23 cellular contexts compared by ENCODE assay signal in genomic region chr21:35599164-35599563, GRCh38.
"Had no signal": no experiment of that assay in that cellular context is flagged by ENCODE, and none has a peak within 500 bp of the region (broad histone marks: within the 10 kb centered on the region; RNA-seq: fewer than 3 reads in every experiment).

No MANE protein-coding gene starts in this region.

- H3K4me3 ChIP-seq: K562, SJSA1, SK-N-MC had no signal

- H3K4me1 ChIP-seq: SJSA1 had no signal

- DNase-seq: Kasumi-1, MM.1S, NCI-H1092 treated with DMSO at 0.1 percent for 48 hours, NCI-H1436, NCI-H1694 treated with DMSO at 0.1 percent for 48 hours, NCI-H2029, NCI-H2081 treated with DMSO at 0.1 percent for 48 hours, NCI-H2171, NCI-H226, NCI-H446 treated with DMSO at 0.1 percent for 48 hours, NCI-H510A treated with DMSO at 0.1 percent for 48 hours, NCI-H82, Right ventricle myocardium superior, RPMI8226, SIG-M5, T-helper 1 cell had no signal

- H3K36me3 ChIP-seq: SJSA1 had no signal

- H3K27ac ChIP-seq: HL-60, KMS-11, SJSA1, SK-N-MC had no signal

- ATAC-seq: K562 had no signal

- H3K9me3 ChIP-seq: SJSA1 had no signal

- FAIRE-seq: HTR-8/SVneo, RCC 7860 had no signal

- H3K27me3 ChIP-seq: SJSA1 had no signal
